21 cellular contexts compared by ENCODE assay signal in genomic region chr4:90234916-90235547, GRCh38.
DNase-seq lines count a peak whose midpoint lies in the region; ATAC-seq and TF ChIP-seq lines count a peak whose summit lies in the region.
"Had no signal": no experiment of that assay in that cellular context is flagged by ENCODE, and none has a peak within 500 bp of the region (broad histone marks: within the 10 kb centered on the region; RNA-seq: fewer than 3 reads in every experiment).

No MANE protein-coding gene starts in this region.

- no peaks in the 10 kb centered on the region for H3K27me3 ChIP-seq in PC-9 (ENCODE audit: insufficient read depth, low read depth)
- H3K27me3 ChIP-seq: BLaER1, SJSA1, spleen, tibial nerve had no signal

- no TSS peak for BruUV-seq in PC-9 (replicated peaks; lab: Mats Ljungman, UMichigan)

- H3K4me3 Mint-ChIP-seq in WTC11 = no peak overlapping the region
- H3K4me3 Mint-ChIP-seq in activated T-helper 2 cell treated with anti-CD3 and anti-CD28 coated beads, Interferon-gamma antibody, Interleukin-2, Interleukin-4, amounts not matched to agents 10 μg/mL and 5 μg/mL and 100 μg/mL, durations not matched to agents 14 hours and 24 hours and 36 hours (ENCODE audit: low read depth) = no peak overlapping the region
- H3K4me3 Mint-ChIP-seq: activated CD4-positive, alpha-beta T cell treated with anti-CD3 and anti-CD28 coated beads for 36 hours had no signal

- H3K4me3 ChIP-seq in PC-9 = no peak overlapping the region
- H3K4me3 ChIP-seq: BLaER1, lower lobe of right lung, prostate gland, SJSA1, spleen, tibial nerve had no signal

- TF ChIP-seq CTCF in WTC11 (IDR thresholded peaks at IDR 0.05) = no peak
- TF ChIP-seq CTCF in PC-9 (conservative IDR thresholded peaks at IDR 0.05) = no peak

- no peaks in the 10 kb centered on the region for H3K4me1 ChIP-seq in PC-9 (replicated peaks; ENCODE audit: insufficient read depth)
- H3K4me1 ChIP-seq: BLaER1, lower lobe of right lung, prostate gland, SJSA1, spleen had no signal

- no peak overlapping the region for H3K27ac ChIP-seq in PC-9
- H3K27ac ChIP-seq: BLaER1, lower lobe of right lung, prostate gland, SJSA1, spleen, tibial nerve had no signal

- no peaks in the 10 kb centered on the region for H4K20me1 ChIP-seq in PC-9 (ENCODE audit: insufficient read depth)
- H4K20me1 ChIP-seq: BLaER1 had no signal

- no peaks in the 10 kb centered on the region for H3K27me3 Mint-ChIP-seq in WTC11 (ENCODE audit: low read depth)
- no peaks in the 10 kb centered on the region for H3K27me3 Mint-ChIP-seq in activated T-helper 2 cell treated with anti-CD3 and anti-CD28 coated beads, Interferon-gamma antibody, Interleukin-2, Interleukin-4, amounts not matched to agents 10 μg/mL and 5 μg/mL and 100 μg/mL, durations not matched to agents 14 hours and 24 hours and 36 hours (ENCODE audit: low read depth)
- H3K27me3 Mint-ChIP-seq: activated CD4-positive, alpha-beta T cell treated with anti-CD3 and anti-CD28 coated beads for 36 hours had no signal

- no peaks in the 10 kb centered on the region for H3F3A ChIP-seq in PC-9 (ENCODE audit: insufficient read depth, low read depth)

- no peaks in the 10 kb centered on the region; the same call in 1 of the 2 replicates for H3K9me3 Mint-ChIP-seq in WTC11
- no peaks in the 10 kb centered on the region for H3K9me3 Mint-ChIP-seq in activated T-helper 2 cell treated with anti-CD3 and anti-CD28 coated beads, Interferon-gamma antibody, Interleukin-2, Interleukin-4, amounts not matched to agents 10 μg/mL and 5 μg/mL and 100 μg/mL, durations not matched to agents 14 hours and 24 hours and 36 hours

- no peaks in the 10 kb centered on the region for H3K36me3 Mint-ChIP-seq in WTC11
- H3K36me3 Mint-ChIP-seq in activated T-helper 2 cell treated with anti-CD3 and anti-CD28 coated beads, Interferon-gamma antibody, Interleukin-2, Interleukin-4, amounts not matched to agents 10 μg/mL and 5 μg/mL and 100 μg/mL, durations not matched to agents 14 hours and 24 hours and 36 hours (ENCODE audit: low read depth) = no peaks in the 10 kb centered on the region

- 0 out of 2 replicates have a peak overlapping the region, but pooled peaks have one; percentile 52 for H3K27ac Mint-ChIP-seq in WTC11
- H3K27ac Mint-ChIP-seq in activated T-helper 2 cell treated with anti-CD3 and anti-CD28 coated beads, Interferon-gamma antibody, Interleukin-2, Interleukin-4, amounts not matched to agents 10 μg/mL and 5 μg/mL and 100 μg/mL, durations not matched to agents 14 hours and 24 hours and 36 hours = no peak overlapping the region
- H3K27ac Mint-ChIP-seq: activated CD4-positive, alpha-beta T cell treated with anti-CD3 and anti-CD28 coated beads for 36 hours had no signal

- no peak; the same call in 1 of the 2 replicates for ATAC-seq in WTC11
- ATAC-seq in left ventricle myocardium superior = peak; percentile 98
- ATAC-seq in GM18511 (IDR thresholded peaks at IDR 0.05; ENCODE audit: unreplicated experiment) = no peak
- ATAC-seq: activated CD4-positive, alpha-beta T cell treated with anti-CD3 and anti-CD28 coated beads for 36 hours; lower lobe of right lung had no signal

- H3K9me2 ChIP-seq in PC-9 (ENCODE audit: insufficient read depth) = no peaks in the 10 kb centered on the region

- no peaks in the 10 kb centered on the region for H3K4me1 Mint-ChIP-seq in WTC11
- H3K4me1 Mint-ChIP-seq in activated T-helper 2 cell treated with anti-CD3 and anti-CD28 coated beads, Interferon-gamma antibody, Interleukin-2, Interleukin-4, amounts not matched to agents 10 μg/mL and 5 μg/mL and 100 μg/mL, durations not matched to agents 14 hours and 24 hours and 36 hours (ENCODE audit: low read depth) = no peaks in the 10 kb centered on the region
- H3K4me1 Mint-ChIP-seq: activated CD4-positive, alpha-beta T cell treated with anti-CD3 and anti-CD28 coated beads for 36 hours had no signal

- CTCF ChIA-PET in WTC11 (lab: Charles Lee) = no interaction called here
- CTCF ChIA-PET in PC-9 (lab: Charles Lee) = no interaction called here

- POLR2A ChIA-PET in WTC11 (lab: Charles Lee) = no interaction called here
- POLR2A ChIA-PET in PC-9 (lab: Charles Lee; ENCODE audit: unreplicated experiment) = no interaction called here

- intact Hi-C loops in left ventricle myocardium superior (cut with micrococcal nuclease) = no loop called here
- intact Hi-C loops in activated T-helper 2 cell treated with anti-CD3 and anti-CD28 coated beads, Interferon-gamma antibody, Interleukin-2, Interleukin-4, amounts not matched to agents 10 μg/mL and 5 μg/mL and 100 μg/mL, durations not matched to agents 14 hours and 24 hours and 36 hours (cut with micrococcal nuclease) = no loop called here
- intact Hi-C loops in PC-9 (cut with micrococcal nuclease; ENCODE audit: unreplicated experiment) = no loop called here

- DNase-seq in NCI-H2029 treated with DMSO at 0.1 percent for 48 hours (lab: John Stamatoyannopoulos, UW) (peak; percentile 1), NCI-H2029 (lab: John Stamatoyannopoulos, UW) (no peak), WTC11 (ENCODE audit: low spot score) (no peak), left ventricle myocardium superior (peak; percentile 73), superior temporal gyrus (ENCODE audit: extremely low spot score) (peak; percentile 30), PC-9 (no peak)
- DNase-seq in activated T-helper 2 cell treated with anti-CD3 and anti-CD28 coated beads, Interferon-gamma antibody, Interleukin-2, Interleukin-4, amounts not matched to agents 10 μg/mL and 5 μg/mL and 100 μg/mL, durations not matched to agents 14 hours and 24 hours and 36 hours (ENCODE audit: low spot score) = no peak
- DNase-seq: 8988T; activated CD4-positive, alpha-beta T cell treated with anti-CD3 and anti-CD28 coated beads for 36 hours; activated CD8-positive, alpha-beta memory T cell treated with anti-CD3 and anti-CD28 coated beads, Interleukin-2, amount 50 U/mL, for 4 hours; activated gamma-delta T cell; DMS53; GOT3; lower lobe of right lung; NCI-H1417; spleen had no signal

- no peaks in the 10 kb centered on the region for H3K79me2 ChIP-seq in PC-9 (ENCODE audit: low read depth)

- no peak overlapping the region for H2AFZ ChIP-seq in PC-9

- no peaks in the 10 kb centered on the region for H3K36me3 ChIP-seq in PC-9 (ENCODE audit: low read depth)
- H3K36me3 ChIP-seq: BLaER1, lower lobe of right lung, prostate gland, SJSA1, spleen, tibial nerve had no signal

- no peak overlapping the region for H3K4me2 ChIP-seq in PC-9
- H3K4me2 ChIP-seq: BLaER1 had no signal

- no peaks in the 10 kb centered on the region for H3K9me3 ChIP-seq in PC-9 (ENCODE audit: insufficient read depth, low read depth)
- H3K9me3 ChIP-seq: BLaER1, lower lobe of right lung, prostate gland, SJSA1, spleen, tibial nerve had no signal

TF ChIP-seq in WTC11, 78 proteins besides CTCF, POLR2A, EP300 and RAD21 (continues in another document):
- TF ChIP-seq MYBL2 (CRISPR knock-in tag; IDR thresholded peaks at IDR 0.05) (no peak), IRF1 (CRISPR knock-in tag; IDR thresholded peaks at IDR 0.05) (no peak), NFYB (CRISPR knock-in tag; conservative IDR thresholded peaks at IDR 0.05; ENCODE audit: low read depth) (no peak), MXD4 (CRISPR knock-in tag; IDR thresholded peaks at IDR 0.05; ENCODE audit: borderline replicate concordance) (no peak), ZNF263 (CRISPR knock-in tag; IDR thresholded peaks at IDR 0.05; ENCODE audit: low read depth) (no peak), ZNF138 (CRISPR knock-in tag; conservative IDR thresholded peaks at IDR 0.05) (no peak), MLX (CRISPR knock-in tag; IDR thresholded peaks at IDR 0.05) (no peak), ERG (CRISPR knock-in tag; IDR thresholded peaks at IDR 0.05) (no peak), HMGA2 (CRISPR knock-in tag; IDR thresholded peaks at IDR 0.05) (no peak), ATF2 (CRISPR knock-in tag; IDR thresholded peaks at IDR 0.05; ENCODE audit: borderline replicate concordance, low read depth) (no peak), MAX (CRISPR knock-in tag; IDR thresholded peaks at IDR 0.05) (no peak)

Comparison
In these comparisons a context has a peak if more than half of its experiments do, and no peak if none do; other contexts are left out.
1. DNase-seq: peak in NCI-H2029 treated with DMSO at 0.1 percent for 48 hours (single experiment), left ventricle myocardium superior (single experiment) and superior temporal gyrus (single experiment); none in NCI-H2029 (single experiment), WTC11 (single experiment), activated T-helper 2 cell treated with anti-CD3 and anti-CD28 coated beads, Interferon-gamma antibody, Interleukin-2, Interleukin-4, amounts not matched to agents 10 μg/mL and 5 μg/mL and 100 μg/mL, durations not matched to agents 14 hours and 24 hours and 36 hours (single experiment) and PC-9 (0 of 2).